In the genomic region with DNA sequence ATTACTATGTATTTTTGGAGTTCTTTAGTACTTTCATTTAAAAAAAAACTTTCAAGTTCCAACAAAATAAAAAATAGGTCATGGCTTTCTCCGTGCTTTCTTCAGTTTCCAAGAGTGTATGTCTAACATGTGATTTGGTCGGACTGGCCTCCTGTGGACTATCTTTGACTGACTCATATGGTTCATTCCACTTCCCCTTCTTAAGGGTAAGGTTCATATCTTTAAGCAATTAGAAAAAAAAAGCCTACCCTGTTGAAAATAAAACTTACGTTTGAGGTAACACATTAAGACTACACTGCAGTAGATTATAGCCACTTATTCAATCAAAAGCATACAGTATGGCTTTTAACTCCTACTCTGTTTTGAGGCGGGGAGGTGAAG, we compare ENCODE assay signal across 8 cellular contexts.
DNase-seq lines count a peak whose midpoint lies in the region; ATAC-seq and TF ChIP-seq lines count a peak whose summit lies in the region.

No MANE protein-coding gene starts in this region.

- ATAC-seq in GM21529 (IDR thresholded peaks at IDR 0.05; ENCODE audit: unreplicated experiment): peak; percentile 98

- H3K27ac ChIP-seq in HL-60 (replicated peaks) (no peak overlapping the region), left ventricle myocardium inferior (replicated peaks) (no peak overlapping the region)

- intact Hi-C loops in left ventricle myocardium inferior (cut with micrococcal nuclease): no loop called here

- H3K4me3 ChIP-seq in HL-60 (replicated peaks; ENCODE audit: insufficient read depth, low read length): no peak overlapping the region
- no peak overlapping the region for H3K4me3 ChIP-seq in left ventricle myocardium inferior
- H3K4me3 ChIP-seq in BE2C (ENCODE audit: low read depth, low read length): no peak overlapping the region

- peaks cover 11% of the 10 kb centered on the region for H3K4me1 ChIP-seq in left ventricle myocardium inferior
- H3K4me1 ChIP-seq in BE2C: no peaks in the 10 kb centered on the region

- H3K36me3 ChIP-seq in left ventricle myocardium inferior (no peaks in the 10 kb centered on the region), BE2C (no peaks in the 10 kb centered on the region)

- H3K27me3 ChIP-seq in HL-60 (ENCODE audit: insufficient read depth, poor library complexity, severe bottlenecking): no peaks in the 10 kb centered on the region
- no peaks in the 10 kb centered on the region for H3K27me3 ChIP-seq in left ventricle myocardium inferior (ENCODE audit: low read depth)
- no peaks in the 10 kb centered on the region for H3K27me3 ChIP-seq in BE2C

- TF ChIP-seq CTCF in HL-60 (IDR thresholded peaks at IDR 0.05; ENCODE audit: insufficient read depth, low read length): no peak
- TF ChIP-seq CTCF in left ventricle myocardium inferior (IDR thresholded peaks at IDR 0.05; ENCODE audit: borderline replicate concordance): no peak
- no peak for TF ChIP-seq CTCF in BE2C (IDR thresholded peaks at IDR 0.05; ENCODE audit: low read depth, low read length)

- DNase-seq in GM04504 (ENCODE audit: low read depth): peak; percentile 46
- DNase-seq in HL-60 (ENCODE audit: low read depth in 1 of 2, low spot score in 1 of 2): peak; percentile 18 to 25
- peak; percentile 53 for DNase-seq in dermis blood vessel endothelial cell
- DNase-seq in GM03348 (ENCODE audit: low spot score): no peak
- no peak for DNase-seq in left ventricle myocardium inferior
- DNase-seq in stimulated activated CD4-positive, alpha-beta T cell treated with anti-CD3 and anti-CD28 coated beads, Interleukin-4, amount 100 ng/mL, for 1 hour: no peak
- DNase-seq in BE2C: no peak

- no peaks in the 10 kb centered on the region for H3K9me3 ChIP-seq in left ventricle myocardium inferior (replicated peaks)
- H3K9me3 ChIP-seq in BE2C: no peaks in the 10 kb centered on the region

Comparison
In these comparisons a context has a peak if more than half of its experiments do, and no peak if none do; other contexts are left out.
1. DNase-seq: peak in GM04504 (single experiment), HL-60 (2 of 2) and dermis blood vessel endothelial cell (single experiment); none in GM03348 (single experiment), left ventricle myocardium inferior (single experiment), stimulated activated CD4-positive, alpha-beta T cell treated with anti-CD3 and anti-CD28 coated beads, Interleukin-4, amount 100 ng/mL, for 1 hour (single experiment) and BE2C (single experiment).